In the genomic region with DNA sequence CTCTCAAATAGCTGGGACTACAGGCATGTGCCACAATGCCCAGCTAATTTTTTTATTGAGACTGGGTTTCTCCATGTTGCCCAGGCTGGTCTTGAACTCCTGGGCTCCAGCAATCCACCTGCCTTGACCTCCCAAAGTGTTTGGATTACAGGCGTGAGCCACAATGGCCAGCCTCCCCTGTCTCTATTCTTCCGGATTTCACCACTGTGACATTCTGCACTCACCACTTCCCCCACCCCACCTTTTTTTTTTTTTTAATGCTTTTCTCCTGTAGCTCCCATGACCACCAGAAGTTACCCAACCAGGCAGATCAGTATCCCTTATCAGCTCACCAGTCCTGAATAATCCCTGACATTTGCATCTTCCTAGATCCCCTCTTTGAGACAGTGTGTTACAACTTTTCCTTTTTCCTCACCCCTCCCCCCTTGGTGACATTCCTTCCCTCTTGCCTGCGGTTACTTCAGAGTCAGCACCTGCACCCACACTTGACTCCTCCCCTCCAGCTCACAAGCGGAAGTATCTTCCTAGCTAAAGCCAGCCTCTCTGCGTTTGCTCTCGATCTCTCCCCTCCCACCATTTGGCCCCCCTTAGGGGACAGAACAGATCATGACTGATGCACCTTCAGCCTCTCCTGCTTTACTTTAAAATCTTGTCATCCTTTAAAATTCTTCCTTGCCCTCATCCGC, we compare ENCODE assay signal across 9 cellular contexts. TPM values are rescaled to one million over a fixed set of nuclear protein-coding genes. Genes with fewer than 3 reads are reported as not detected.
A peak's percentile ranks its signal among the peaks of the same experiment; 100 is the strongest.
DNase-seq lines count a peak whose midpoint lies in the region; ATAC-seq, FAIRE-seq and TF ChIP-seq lines count a peak whose summit lies in the region.
"Had no signal": no experiment of that assay in that cellular context is flagged by ENCODE, and none has a peak within 500 bp of the region (broad histone marks: within the 10 kb centered on the region; RNA-seq: fewer than 3 reads in every experiment).

No MANE protein-coding gene starts in this region.

- peak overlapping the region; percentile 54 for H2AFZ ChIP-seq in astrocyte (ENCODE audit: low read depth, low read length)
- H2AFZ ChIP-seq in SK-N-SH (ENCODE audit: low read depth), result no peak overlapping the region

- H3K79me2 ChIP-seq in astrocyte (ENCODE audit: insufficient read depth, low read length), result no peaks in the 10 kb centered on the region
- H3K79me2 ChIP-seq in SK-N-SH (ENCODE audit: insufficient read depth), result no peaks in the 10 kb centered on the region

- no peaks in the 10 kb centered on the region for H3K9me3 ChIP-seq in HUES64 (ENCODE audit: insufficient read depth, low read depth, low read length)
- no peaks in the 10 kb centered on the region for H3K9me3 ChIP-seq in astrocyte (ENCODE audit: insufficient read depth, low read depth, low read length)
- H3K9me3 ChIP-seq in SK-N-SH, result no peaks in the 10 kb centered on the region

- no peaks in the 10 kb centered on the region for H3K36me3 ChIP-seq in HUES64 (ENCODE audit: insufficient read depth, low read length)
- no peaks in the 10 kb centered on the region for H3K36me3 ChIP-seq in astrocyte (ENCODE audit: insufficient read depth, low read length)
- no peaks in the 10 kb centered on the region for H3K36me3 ChIP-seq in SK-N-SH (replicated peaks in 1 of 2; ENCODE audit: control insufficient read depth in 1 of 2, insufficient read depth in 2 of 2, low read length in 1 of 2)

- WGBS in HUES64, result 6% methylated on average over 7 of the region's 7 CpGs
- 78% methylated on average over 7 of the region's 7 CpGs for WGBS in SK-N-SH (ENCODE audit: low lambda C conversion rate)

- H3K4me1 ChIP-seq in HUES64 (ENCODE audit: insufficient read depth, low read length), result peaks cover 4% of the 10 kb centered on the region; the same call in 1 of the 2 replicates
- H3K4me1 ChIP-seq in astrocyte (ENCODE audit: insufficient read depth, low read length), result peaks cover 24% of the 10 kb centered on the region
- no peaks in the 10 kb centered on the region for H3K4me1 ChIP-seq in SK-N-SH (ENCODE audit: control insufficient read depth in 1 of 2, insufficient read depth in 2 of 2, low read depth in 1 of 2, low read length in 1 of 2)

- H3K27me3 ChIP-seq in HUES64 (ENCODE audit: insufficient read depth, low read length) (no peaks in the 10 kb centered on the region), astrocyte (ENCODE audit: insufficient read depth, low read length) (no peaks in the 10 kb centered on the region), SK-N-SH (ENCODE audit: insufficient read depth) (no peaks in the 10 kb centered on the region)

- no peak for TF ChIP-seq EP300 in SK-N-SH (IDR thresholded peaks at IDR 0.05; ENCODE audit: borderline replicate concordance in 1 of 2, low read depth in 1 of 2, low read length in 1 of 2)

- H3K9ac ChIP-seq in HUES64 (ENCODE audit: low read depth, low read length) (no peak overlapping the region), astrocyte (ENCODE audit: low read length) (peak overlapping the region; percentile 34), SK-N-SH (no peak overlapping the region)

- H3K4me3 ChIP-seq in HUES64 (ENCODE audit: low read length) (peak overlapping the region; percentile 28), astrocyte (ENCODE audit: insufficient read depth, low read depth, low read length) (peak overlapping the region; percentile 13), SK-N-SH (ENCODE audit: low read depth in 2 of 2, low read length in 1 of 2) (no peak overlapping the region)

- H3K4me2 ChIP-seq in astrocyte (ENCODE audit: low read length) (peak overlapping the region; percentile 79), SK-N-SH (no peak overlapping the region)

- TF ChIP-seq RAD21 in SK-N-SH (IDR thresholded peaks at IDR 0.05; ENCODE audit: low read length), result no peak

- H3K9me2 ChIP-seq in SK-N-SH, result no peaks in the 10 kb centered on the region

- H4K20me1 ChIP-seq in astrocyte (ENCODE audit: insufficient read depth, low read length) (no peaks in the 10 kb centered on the region), SK-N-SH (ENCODE audit: insufficient read depth) (no peaks in the 10 kb centered on the region)

- H3K36me3 Mint-ChIP-seq in T-cell, result no peaks in the 10 kb centered on the region
- no peaks in the 10 kb centered on the region for H3K36me3 Mint-ChIP-seq in astrocyte (ENCODE audit: low read depth, unreplicated experiment)

- H3K9me3 Mint-ChIP-seq in T-cell (no peaks in the 10 kb centered on the region), astrocyte (ENCODE audit: unreplicated experiment) (no peaks in the 10 kb centered on the region)

- CTCF ChIA-PET in T-cell (lab: Charles Lee), result interaction anchor here (0.6 to 1.9 kb wide), 9 partner anchors 9 to 1681 kb away, joined by 3 to 18 read pairs (median 3); partner anchors contain the start of gene SEC11A (in 1 of the 2)
- CTCF ChIA-PET in SK-N-SH (lab: Yijun Ruan, JAX), result no interaction called here

- H3K27ac Mint-ChIP-seq in T-cell (peak overlapping the region; percentile 89 to 90), astrocyte (ENCODE audit: unreplicated experiment) (peak overlapping the region; percentile 76)

- peak; percentile 68 for DNase-seq in GDM1 (lab: John Stamatoyannopoulos, UW)
- peak; percentile 38 to 80 (median 63) for DNase-seq in T-cell
- DNase-seq in astrocyte (ENCODE audit: low read depth), result peak; percentile 72
- DNase-seq in kidney tubule cell (ENCODE audit: low spot score), result peak; percentile 96
- DNase-seq in stimulated activated CD8-positive, alpha-beta memory T cell treated with anti-CD3 and anti-CD28 coated beads, Interleukin-15, amount 100 ng/mL, for 4 hours (ENCODE audit: low read depth in 2 of 2), result peak; percentile 46 to 54
- no peak for DNase-seq in SK-N-SH

- no peaks in the 10 kb centered on the region for H3F3A ChIP-seq in SK-N-SH (replicated peaks; ENCODE audit: insufficient read depth)

- POLR2A ChIA-PET in T-cell (lab: Charles Lee) (interaction anchor here (0.5 to 1.2 kb wide), 9 partner anchors 10 to 98 kb away, joined by 3 to 8 read pairs (median 4); no protein-coding TSS in a partner anchor), SK-N-SH (lab: Yijun Ruan, JAX) (interaction anchor here (2.1 kb wide), 1 partner anchor 18 kb away, joined by 8 read pairs; no protein-coding TSS in a partner anchor)

- H3K27ac ChIP-seq in HUES64 (ENCODE audit: low read depth, low read length) (peak overlapping the region; percentile 69), astrocyte (ENCODE audit: low read depth, low read length) (peak overlapping the region; percentile 32), SK-N-SH (ENCODE audit: low read depth in 2 of 2, low read length in 1 of 2) (no peak overlapping the region)
- H3K27ac ChIP-seq: VCaP had no signal

- ATAC-seq in GM21576 (IDR thresholded peaks at IDR 0.05; ENCODE audit: unreplicated experiment) (peak; percentile 57), T-cell (replicated peaks in 1 of 4) (peak; percentile 81 to 90 (median 84))

- no peaks in the 10 kb centered on the region for H3K27me3 Mint-ChIP-seq in T-cell
- no peaks in the 10 kb centered on the region for H3K27me3 Mint-ChIP-seq in astrocyte (ENCODE audit: low read depth, unreplicated experiment)

- FAIRE-seq in astrocyte (lab: Jason Lieb, UNC), result no peak

- H3K4me3 Mint-ChIP-seq in T-cell (peak overlapping the region; percentile 68 to 76 (median 70)), astrocyte (ENCODE audit: unreplicated experiment) (peak overlapping the region; percentile 66)

- peaks cover 44 to 47% (median 44%) of the 10 kb centered on the region in 3 donors for H3K4me1 Mint-ChIP-seq in T-cell
- H3K4me1 Mint-ChIP-seq in astrocyte (ENCODE audit: low read depth, unreplicated experiment), result peaks cover 18% of the 10 kb centered on the region

- TF ChIP-seq CTCF in astrocyte (IDR thresholded peaks at IDR 0.05; ENCODE audit: insufficient read depth, low read depth, low read length), result no peak
- no peak for TF ChIP-seq CTCF in SK-N-SH (IDR thresholded peaks at IDR 0.05)

TF ChIP-seq in SK-N-SH, 30 proteins besides CTCF, POLR2A, EP300 and RAD21 (continues in another document):
- no peak for TF ChIP-seq NRF1 (IDR thresholded peaks at IDR 0.05; ENCODE audit: low read depth, low read length)
- TF ChIP-seq TAF1 (IDR thresholded peaks at IDR 0.05; ENCODE audit: borderline replicate concordance, low read depth, low read length), result no peak
- TF ChIP-seq, protein P1, sequence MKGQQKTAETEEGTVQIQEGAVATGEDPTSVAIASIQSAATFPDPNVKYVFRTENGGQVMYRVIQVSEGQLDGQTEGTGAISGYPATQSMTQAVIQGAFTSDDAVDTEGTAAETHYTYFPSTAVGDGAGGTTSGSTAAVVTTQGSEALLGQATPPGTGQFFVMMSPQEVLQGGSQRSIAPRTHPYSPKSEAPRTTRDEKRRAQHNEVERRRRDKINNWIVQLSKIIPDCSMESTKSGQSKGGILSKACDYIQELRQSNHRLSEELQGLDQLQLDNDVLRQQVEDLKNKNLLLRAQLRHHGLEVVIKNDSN (IDR thresholded peaks at IDR 0.05; ENCODE audit: borderline replicate concordance, low read depth), result no peak
- no peak for TF ChIP-seq IRF3 (IDR thresholded peaks at IDR 0.05; ENCODE audit: low read depth, low read length)

RNA-seq across cellular contexts. Expression of gene ZNF592, which starts 13.5 kb away (rescaled TPM):
- 18.7 TPM for polyA plus RNA-seq in HUES64 (2013, experiment 1 of 2)
- polyA plus RNA-seq in HUES64 (2013, experiment 2 of 2), result 17.9 TPM
- total RNA-seq in T-cell (10 to 100 TPM; 34.5 to 43.6 (median 39.0) TPM), astrocyte (25.1 and 25.5 TPM in 2 replicates)
- 8.0 and 8.7 TPM in 2 replicates for polyA plus RNA-seq in SK-N-SH (2012; rRNA removed)
- polyA plus RNA-seq in SK-N-SH (2012; cell fraction: cytosol; rRNA removed), result 4.2 and 5.8 TPM in 2 replicates
- polyA plus RNA-seq in SK-N-SH (2012; cell fraction: nucleus; rRNA removed), result 18.7 and 18.8 TPM in 2 replicates

RNA-seq across cellular contexts. Expression of gene SEC11A, which starts 19.0 kb away (rescaled TPM):
- 186 TPM for polyA plus RNA-seq in HUES64 (2013, experiment 1 of 2)
- 199 TPM for polyA plus RNA-seq in HUES64 (2013, experiment 2 of 2)
- total RNA-seq in T-cell (10 to 100 TPM; 52.3 to 68.9 (median 66.5) TPM), astrocyte (187 and 198 TPM in 2 replicates)
- polyA plus RNA-seq in SK-N-SH (2012; rRNA removed), result 107 and 134 TPM in 2 replicates
- polyA plus RNA-seq in SK-N-SH (2012; cell fraction: cytosol; rRNA removed), result 179 and 266 TPM in 2 replicates
- 16.4 and 38.3 TPM in 2 replicates for polyA plus RNA-seq in SK-N-SH (2012; cell fraction: nucleus; rRNA removed)

Comparison
In these comparisons a context has a peak if more than half of its experiments do, and no peak if none do; other contexts are left out.
1. H3K27ac ChIP-seq: peak in HUES64 (single experiment) and astrocyte (single experiment); none in SK-N-SH (0 of 2).
2. H3K4me3 ChIP-seq: peak in HUES64 (single experiment) and astrocyte (single experiment); none in SK-N-SH (0 of 2).